ENCODE assay signal across 1 cellular context in genomic region chr18:3269900-3270299, GRCh38.
TF ChIP-seq lines count a peak whose summit lies in the region.

No MANE protein-coding gene starts in this region.

TF ChIP-seq in IMR-90, 13 proteins besides CTCF, POLR2A, EP300 and RAD21:
- TF ChIP-seq MAFK (IDR thresholded peaks at IDR 0.05; ENCODE audit: low read depth, low read length) (no peak), NFE2L2 (IDR thresholded peaks at IDR 0.05; ENCODE audit: low read depth, low read length) (no peak), CEBPB (IDR thresholded peaks at IDR 0.05; ENCODE audit: low read depth, low read length) (no peak), FOS (IDR thresholded peaks at IDR 0.05; ENCODE audit: low read depth, low read length) (no peak), SMC3 (IDR thresholded peaks at IDR 0.05; ENCODE audit: low read depth, low read length) (no peak), USF2 (IDR thresholded peaks at IDR 0.05; ENCODE audit: low read depth, low read length) (no peak), MAZ (IDR thresholded peaks at IDR 0.05; ENCODE audit: borderline replicate concordance, low read depth, low read length) (no peak), RFX5 (IDR thresholded peaks at IDR 0.05; ENCODE audit: low read depth, low read length) (no peak), RCOR1 (IDR thresholded peaks at IDR 0.05; ENCODE audit: insufficient replicate concordance, low read length) (no peak), BHLHE40 (IDR thresholded peaks at IDR 0.05; ENCODE audit: low read depth, low read length) (no peak), ELK1 (IDR thresholded peaks at IDR 0.05; ENCODE audit: borderline replicate concordance, low read depth, low read length) (no peak)
